ENCODE assay signal across 8 cellular contexts in genomic region chr19:40776966-40777794, GRCh38.
DNase-seq lines count a peak whose midpoint lies in the region; ATAC-seq lines count a peak whose summit lies in the region.

No MANE protein-coding gene starts in this region.

- peak; percentile 67 for ATAC-seq in GM18502 (IDR thresholded peaks at IDR 0.05; ENCODE audit: poor library complexity, unreplicated experiment)
- ATAC-seq in HG02970 (IDR thresholded peaks at IDR 0.05; ENCODE audit: low FRiP score, unreplicated experiment), result peak; percentile 50

- DNase-seq in NCI-H187 (lab: John Stamatoyannopoulos, UW), result peak; percentile 76 to 94
- DNase-seq in T-helper 22 cell (ENCODE audit: low read depth), result peak; percentile 82
- DNase-seq in astrocyte of the hippocampus (ENCODE audit: low read depth, low spot score), result peak; percentile 96
- DNase-seq in hippocampal formation (lab: John Stamatoyannopoulos, UW), result peak; percentile 79 to 92
- peak; percentile 95 for DNase-seq in retina
- DNase-seq in 8988T, result no peak
